ENCODE assay signal across 8 cellular contexts in genomic region chr11:64809781-64810241, GRCh38. TPM values are rescaled to one million over a fixed set of nuclear protein-coding genes. Genes with fewer than 3 reads are reported as not detected.
DNase-seq lines count a peak whose midpoint lies in the region; ATAC-seq and TF ChIP-seq lines count a peak whose summit lies in the region.

No MANE protein-coding gene starts in this region.

- H2AFZ ChIP-seq in PC-3 (ENCODE audit: low read length), result peak overlapping the region; percentile 93

- H3K79me2 ChIP-seq in PC-3 (ENCODE audit: low read length), result peaks cover 18% of the 10 kb centered on the region

- H3K27ac Mint-ChIP-seq in activated T-cell treated with anti-CD3 and anti-CD28 coated beads, Interleukin-2, amount 50 U/mL, for 24 hours, result peak overlapping the region; percentile 95
- H3K27ac Mint-ChIP-seq in dendritic cell treated with granulocyte-macrophage colony-stimulating factor and Interleukin-4, amounts not matched to agents 40 ng/mL and 50 ng/mL, for 4 days, result peak overlapping the region; percentile 83

- H3K9me3 Mint-ChIP-seq in activated T-cell treated with anti-CD3 and anti-CD28 coated beads, Interleukin-2, amount 50 U/mL, for 24 hours, result no peaks in the 10 kb centered on the region
- H3K9me3 Mint-ChIP-seq in dendritic cell treated with granulocyte-macrophage colony-stimulating factor and Interleukin-4, amounts not matched to agents 40 ng/mL and 50 ng/mL, for 4 days, result no peaks in the 10 kb centered on the region

- no peaks in the 10 kb centered on the region for H4K20me1 ChIP-seq in PC-3 (ENCODE audit: low read length)

- H3K36me3 ChIP-seq in PC-3 (ENCODE audit: low read depth, low read length) (no peaks in the 10 kb centered on the region; the same call in 1 of the 2 replicates), lung (ENCODE audit: control insufficient read depth in 2 of 2, insufficient read depth in 2 of 2, low read length in 2 of 2) (peaks cover 0 to 6% of the 10 kb centered on the region in 2 donors), tibial artery (peaks cover 0 to 32% (median 13%) of the 10 kb centered on the region in 3 donors)

- peaks cover 10% of the 10 kb centered on the region; the same call in 1 of the 2 replicates for H3K4me1 ChIP-seq in PC-3 (ENCODE audit: insufficient read depth, low read length)
- H3K4me1 ChIP-seq in lung (ENCODE audit: control insufficient read depth in 2 of 2, insufficient read depth in 2 of 2, low read length in 2 of 2), result peaks cover 6 to 7% of the 10 kb centered on the region in 2 donors
- H3K4me1 ChIP-seq in tibial artery, result peaks cover 0 to 17% (median 10%) of the 10 kb centered on the region in 4 donors

- H3K4me1 Mint-ChIP-seq in activated T-cell treated with anti-CD3 and anti-CD28 coated beads, Interleukin-2, amount 50 U/mL, for 24 hours (ENCODE audit: low read depth), result peaks cover 35% of the 10 kb centered on the region
- peaks cover 32% of the 10 kb centered on the region for H3K4me1 Mint-ChIP-seq in dendritic cell treated with granulocyte-macrophage colony-stimulating factor and Interleukin-4, amounts not matched to agents 40 ng/mL and 50 ng/mL, for 4 days (ENCODE audit: low read depth)

- H3K27me3 ChIP-seq in PC-3 (ENCODE audit: low read length) (no peaks in the 10 kb centered on the region), lung (ENCODE audit: control insufficient read depth, insufficient read depth) (no peaks in the 10 kb centered on the region), tibial artery (no peaks in the 10 kb centered on the region)

- CTCF ChIA-PET in PC-3 (lab: Charles Lee), result no interaction called here

- no TSS peak for BruUV-seq in PC-3 (replicated peaks; lab: Mats Ljungman, UMichigan)

- H3K27ac ChIP-seq in PC-3 (ENCODE audit: low read length) (no peak overlapping the region), lung (ENCODE audit: low read depth in 1 of 2, low read length in 1 of 2) (peak overlapping the region in 1 of 2 donors; percentile 60), tibial artery (peak overlapping the region; percentile 70 to 86)

- DNase-seq in activated T-cell treated with anti-CD3 and anti-CD28 coated beads, Interleukin-2, amount 50 U/mL, for 24 hours, result no peak
- DNase-seq in activated T-cell treated with anti-CD3 and anti-CD28 coated beads for 4 hours (no peak), PC-3 (peak; percentile 59), lung (ENCODE audit: low spot score) (peak; percentile 36), tibial artery (no peak), SHP77 (lab: John Stamatoyannopoulos, UW) (no peak)

- peak overlapping the region; percentile 84 for H3K9ac ChIP-seq in PC-3 (ENCODE audit: low read length)

- 4 to 6% methylated on average over 38 to 44 of the region's 44 CpGs for WGBS in lung, 2 donors

- peaks cover 50% of the 10 kb centered on the region for H3K36me3 Mint-ChIP-seq in activated T-cell treated with anti-CD3 and anti-CD28 coated beads, Interleukin-2, amount 50 U/mL, for 24 hours (ENCODE audit: low read depth)
- peaks cover 46% of the 10 kb centered on the region for H3K36me3 Mint-ChIP-seq in dendritic cell treated with granulocyte-macrophage colony-stimulating factor and Interleukin-4, amounts not matched to agents 40 ng/mL and 50 ng/mL, for 4 days (ENCODE audit: low read depth)

- POLR2A ChIA-PET in PC-3 (lab: Charles Lee; ENCODE audit: unreplicated experiment), result interaction anchor here (0.6 kb wide), 1 partner anchor 687 kb away, joined by 3 read pairs; no protein-coding TSS in a partner anchor

- TF ChIP-seq CTCF in PC-3 (conservative IDR thresholded peaks at IDR 0.05; ENCODE audit: low read depth, low read length) (no peak), lung (IDR thresholded peaks at IDR 0.05; ENCODE audit: control extremely low read depth, extremely low read depth) (no peak), tibial artery (IDR thresholded peaks at IDR 0.05) (no peak)

- H3K4me2 ChIP-seq in PC-3 (ENCODE audit: low read length), result peak overlapping the region; percentile 98

- no peaks in the 10 kb centered on the region for H3F3A ChIP-seq in PC-3 (ENCODE audit: low read length, unreplicated experiment)

- intact Hi-C loops in PC-3 (cut with micrococcal nuclease), result loop anchor here (2.0 kb wide), 1 partner anchor 31 kb away; the partner anchor contains the start of gene SF1
- intact Hi-C loops in dendritic cell treated with granulocyte-macrophage colony-stimulating factor and Interleukin-4, amounts not matched to agents 40 ng/mL and 50 ng/mL, for 4 days (cut with micrococcal nuclease), result loop anchor here (2.0 kb wide), 1 partner anchor 29 kb away; no protein-coding TSS in a partner anchor
- intact Hi-C loops in tibial artery (cut with DNase I; ENCODE audit: low total_unique reads), result no loop called here

- ATAC-seq in PC-3 (peak; percentile 25), lung (ENCODE audit: insufficient read depth, low FRiP score) (peak; percentile 2), GM19467 (IDR thresholded peaks at IDR 0.05; ENCODE audit: unreplicated experiment) (no peak)

- H3K4me3 ChIP-seq in PC-3 (ENCODE audit: low read length), result peak overlapping the region; percentile 89
- peak overlapping the region; percentile 79 for H3K4me3 ChIP-seq in lung
- H3K4me3 ChIP-seq in tibial artery, result peak overlapping the region; percentile 86 to 96

- H3K9me3 ChIP-seq in PC-3 (ENCODE audit: low read length) (no peaks in the 10 kb centered on the region), lung (ENCODE audit: control insufficient read depth in 2 of 2, insufficient read depth in 1 of 2, low read length in 1 of 2) (no peaks in the 10 kb centered on the region), tibial artery (no peaks in the 10 kb centered on the region)

- no peaks in the 10 kb centered on the region for H3K9me2 ChIP-seq in PC-3 (replicated peaks; ENCODE audit: low read length)

- H3K27me3 Mint-ChIP-seq in activated T-cell treated with anti-CD3 and anti-CD28 coated beads, Interleukin-2, amount 50 U/mL, for 24 hours, result no peaks in the 10 kb centered on the region
- H3K27me3 Mint-ChIP-seq in dendritic cell treated with granulocyte-macrophage colony-stimulating factor and Interleukin-4, amounts not matched to agents 40 ng/mL and 50 ng/mL, for 4 days, result peaks cover 1% of the 10 kb centered on the region

- peak overlapping the region; percentile 96 for H3K4me3 Mint-ChIP-seq in activated T-cell treated with anti-CD3 and anti-CD28 coated beads, Interleukin-2, amount 50 U/mL, for 24 hours
- peak overlapping the region; percentile 99 for H3K4me3 Mint-ChIP-seq in dendritic cell treated with granulocyte-macrophage colony-stimulating factor and Interleukin-4, amounts not matched to agents 40 ng/mL and 50 ng/mL, for 4 days

RNA-seq across cellular contexts. Expression of gene MEN1, which starts 0.5 kb away (rescaled TPM):
- total RNA-seq in PC-3 (2014; rRNA removed) (46.1 and 54.1 TPM in 2 replicates), lung (10 to 100 TPM; 18.8 to 24.9 TPM)
- 10 to 100 TPM; 15.0 to 18.5 TPM for polyA plus RNA-seq in lung

RNA-seq across cellular contexts. Expression of gene MAP4K2, which starts 6.8 kb away (rescaled TPM):
- total RNA-seq in PC-3 (2014; rRNA removed) (55.6 and 57.0 TPM in 2 replicates), lung (10 to 100 TPM; 23.3 to 41.8 TPM)
- 10 to 100 TPM; 15.0 to 24.3 TPM for polyA plus RNA-seq in lung

RNA-seq across cellular contexts. Expression of gene SF1, which starts 31.5 kb away (rescaled TPM):
- 209 and 217 TPM in 2 replicates for total RNA-seq in PC-3 (2014; rRNA removed)
- 100 to 1,000 TPM; 196 to 213 TPM for total RNA-seq in lung
- 10 to 100 TPM; 76.2 to 97.8 TPM for polyA plus RNA-seq in lung

RNA-seq across cellular contexts. Expression of gene CDC42BPG, which starts 34.6 kb away (rescaled TPM):
- total RNA-seq in PC-3 (2014; rRNA removed), result 14.5 and 30.5 TPM in 2 replicates
- 10 to 100 TPM; 11.2 to 23.5 TPM for total RNA-seq in lung
- polyA plus RNA-seq in lung, result 1 to 10 TPM; 7.1 to 10.0 TPM

RNA-seq across cellular contexts. Expression of gene PYGM, which starts 50.0 kb away (rescaled TPM):
- total RNA-seq in PC-3 (2014; rRNA removed), result 0.95 and 1.3 TPM in 2 replicates
- 1 to 10 TPM; 3.7 to 3.8 TPM for total RNA-seq in lung
- 1 to 10 TPM; 1.2 TPM for polyA plus RNA-seq in lung

Comparison
In these comparisons a context has a peak if more than half of its experiments do, and no peak if none do; other contexts are left out.
1. DNase-seq: peak in PC-3 (single experiment) and lung (single experiment); none in activated T-cell treated with anti-CD3 and anti-CD28 coated beads, Interleukin-2, amount 50 U/mL, for 24 hours (single experiment), activated T-cell treated with anti-CD3 and anti-CD28 coated beads for 4 hours (single experiment), tibial artery (0 of 2) and SHP77 (0 of 2).
2. Peak in every context shown above with its lines, with median percentiles within 50 percentile points of each other: H3K4me3 ChIP-seq.